ENCODE assay signal across 23 cellular contexts in the genomic region with DNA sequence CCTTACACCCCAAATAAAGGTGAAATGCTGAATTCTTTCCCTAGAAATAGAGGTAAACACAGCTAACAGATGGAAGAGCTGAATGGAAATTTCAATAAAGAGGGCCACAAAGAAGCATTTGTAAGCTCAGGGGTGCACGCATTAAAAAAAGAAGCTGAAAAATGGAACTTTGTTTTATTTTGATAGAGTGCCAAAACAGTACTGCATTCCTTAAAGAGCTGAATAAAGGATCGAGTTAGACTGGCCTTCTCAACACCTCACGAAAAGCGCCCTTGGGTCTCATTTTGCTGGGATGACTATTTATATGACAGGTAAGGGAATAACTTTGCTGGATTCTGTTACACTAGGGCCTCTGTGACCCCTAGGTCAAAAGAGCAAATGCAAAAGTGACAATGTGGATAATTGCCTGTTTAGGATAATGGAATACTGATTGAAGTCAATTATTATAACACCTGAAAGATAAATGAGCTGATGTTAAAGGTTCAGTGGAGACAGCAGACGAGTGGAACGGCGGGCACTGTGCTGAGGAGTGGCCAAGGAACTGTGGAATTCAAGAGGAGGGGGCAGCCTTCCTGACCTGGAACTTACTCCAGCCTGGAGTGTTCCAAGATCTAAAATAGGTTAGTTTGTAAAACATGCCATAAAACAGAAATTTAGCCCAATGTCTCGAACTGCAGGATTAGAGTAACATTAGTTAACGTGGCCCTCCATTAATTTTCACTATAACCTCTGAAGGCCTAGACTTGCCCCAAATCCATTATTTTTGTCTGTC.
"Had no signal": no experiment of that assay in that cellular context is flagged by ENCODE, and none has a peak within 500 bp of the region (broad histone marks: within the 10 kb centered on the region; RNA-seq: fewer than 3 reads in every experiment).

No MANE protein-coding gene starts in this region.

- H3K36me3 ChIP-seq: adrenal gland, colonic mucosa, left lung, sigmoid colon, vagina had no signal

- H3K27ac ChIP-seq: colonic mucosa, left lung, parathyroid adenoma, sigmoid colon, vagina, VCaP had no signal

- H3K27me3 Mint-ChIP-seq: naive B cell had no signal

- ATAC-seq: activated naive CD4-positive, alpha-beta T cell treated with anti-CD3 and anti-CD28 coated beads, Interleukin-2, amount 50 U/mL, for 72 hours; stimulated activated effector memory CD8-positive, alpha-beta T cell treated with anti-CD3 and anti-CD28 coated beads, Interleukin-12 subunit alpha, Interleukin-12 subunit beta, amount 100 ng/mL, for 72 hours had no signal

- H3K4me3 Mint-ChIP-seq: activated T-helper 1 cell treated with anti-CD3 and anti-CD28 coated beads, Interleukin-12 subunit alpha, Interleukin-12 subunit beta, Interleukin-2, Interleukin-4 antibody, amounts not matched to agents 30 ng/mL and 10 ng/mL and 1 ng/mL, durations not matched to agents 14 hours and 24 hours and 36 hours; naive B cell; stimulated activated effector memory CD8-positive, alpha-beta T cell treated with anti-CD3 and anti-CD28 coated beads, Interleukin-12 subunit alpha, Interleukin-12 subunit beta, amount 100 ng/mL, for 72 hours had no signal

- DNase-seq: activated CD4-positive, alpha-beta T cell treated with anti-CD3 and anti-CD28 coated beads for 1 hour; activated CD4-positive, alpha-beta T cell treated with anti-CD3 and anti-CD28 coated beads, Interleukin-2, amount 50 U/mL, for 4 hours; activated gamma-delta T cell treated with Interleukin-2 at 50 U/mL for 16 hours; central memory CD4-positive, alpha-beta T cell; colonic mucosa; left lung; mammary epithelial cell; mucosa of descending colon; naive B cell; sigmoid colon; stimulated activated CD4-positive, alpha-beta T cell treated with anti-CD3 and anti-CD28 coated beads, Interleukin-4, amount 100 ng/mL, for 24 hours; SW 1271; T-helper 2 cell had no signal

- H3K27me3 ChIP-seq: adrenal gland, colonic mucosa, left lung, sigmoid colon, vagina had no signal

- FAIRE-seq: endometrium, frontal cortex, keratinocyte had no signal

- H3K4me1 ChIP-seq: adrenal gland, colonic mucosa, left lung, parathyroid adenoma, sigmoid colon, vagina had no signal

- H3K27ac Mint-ChIP-seq: activated naive CD4-positive, alpha-beta T cell treated with anti-CD3 and anti-CD28 coated beads, Interleukin-2, amount 50 U/mL, for 72 hours; activated T-helper 1 cell treated with anti-CD3 and anti-CD28 coated beads, Interleukin-12 subunit alpha, Interleukin-12 subunit beta, Interleukin-2, Interleukin-4 antibody, amounts not matched to agents 30 ng/mL and 10 ng/mL and 1 ng/mL, durations not matched to agents 14 hours and 24 hours and 36 hours; naive B cell; stimulated activated effector memory CD8-positive, alpha-beta T cell treated with anti-CD3 and anti-CD28 coated beads, Interleukin-12 subunit alpha, Interleukin-12 subunit beta, amount 100 ng/mL, for 72 hours had no signal

- H3K9ac ChIP-seq: parathyroid adenoma had no signal

- H3K9me3 ChIP-seq: adrenal gland, colonic mucosa, left lung, mucosa of descending colon, sigmoid colon, vagina had no signal

- H3K36me3 Mint-ChIP-seq: activated naive CD4-positive, alpha-beta T cell treated with anti-CD3 and anti-CD28 coated beads, Interleukin-2, amount 50 U/mL, for 72 hours; naive B cell; stimulated activated effector memory CD8-positive, alpha-beta T cell treated with anti-CD3 and anti-CD28 coated beads, Interleukin-12 subunit alpha, Interleukin-12 subunit beta, amount 100 ng/mL, for 72 hours had no signal

- H3K4me3 ChIP-seq: adrenal gland, colonic mucosa, left lung, mucosa of descending colon, sigmoid colon, vagina had no signal

- H3K9me3 Mint-ChIP-seq: activated naive CD4-positive, alpha-beta T cell treated with anti-CD3 and anti-CD28 coated beads, Interleukin-2, amount 50 U/mL, for 72 hours; activated T-helper 1 cell treated with anti-CD3 and anti-CD28 coated beads, Interleukin-12 subunit alpha, Interleukin-12 subunit beta, Interleukin-2, Interleukin-4 antibody, amounts not matched to agents 30 ng/mL and 10 ng/mL and 1 ng/mL, durations not matched to agents 14 hours and 24 hours and 36 hours; naive B cell; stimulated activated effector memory CD8-positive, alpha-beta T cell treated with anti-CD3 and anti-CD28 coated beads, Interleukin-12 subunit alpha, Interleukin-12 subunit beta, amount 100 ng/mL, for 72 hours had no signal
